Comparison of ENCODE assay signal across 8 cellular contexts in the genomic region with DNA sequence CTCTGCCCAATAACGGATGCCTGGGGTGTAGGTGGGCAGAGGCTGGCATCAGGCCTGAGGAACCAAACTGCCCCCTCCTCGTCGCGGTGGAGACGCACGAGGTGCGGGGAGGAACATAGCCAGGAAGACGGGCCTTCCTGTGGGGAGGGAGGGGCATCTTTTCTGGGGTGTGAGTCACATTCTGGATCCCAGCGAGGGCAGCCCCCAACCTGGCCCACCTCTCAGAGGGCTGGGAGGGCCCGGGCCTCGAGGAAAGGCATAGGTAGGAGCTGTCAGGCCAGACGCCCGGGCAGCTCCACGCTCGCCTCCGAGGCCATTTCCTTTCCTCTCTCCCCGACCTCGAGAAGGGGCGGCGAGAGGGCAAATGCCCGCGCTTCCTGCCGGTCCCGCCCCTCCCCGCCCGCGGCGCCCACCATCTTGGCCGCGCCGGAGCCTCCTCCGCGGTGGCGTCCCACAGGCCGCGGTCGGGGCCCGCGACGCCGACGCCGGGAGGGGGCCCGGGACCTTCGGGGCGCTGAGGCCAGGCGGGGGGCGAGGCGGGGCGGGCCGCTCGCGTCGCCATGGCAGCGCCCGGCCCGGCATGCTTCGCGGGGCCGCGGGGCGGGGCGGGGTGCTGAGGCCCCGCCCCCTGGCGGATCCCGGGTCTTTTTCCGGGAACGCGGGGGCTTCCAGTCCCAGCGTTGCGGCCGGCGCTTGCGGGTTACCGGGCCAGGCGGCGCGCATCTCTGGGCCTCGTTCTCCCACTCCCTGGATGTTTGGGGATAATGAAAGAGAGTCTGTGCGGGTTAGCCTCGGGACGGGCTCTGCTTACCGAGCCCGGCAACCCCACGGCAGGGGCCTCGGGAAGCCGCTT. TPM values are rescaled to one million over a fixed set of nuclear protein-coding genes. Genes with fewer than 3 reads are reported as not detected.
DNase-seq lines count a peak whose midpoint lies in the region; ATAC-seq and TF ChIP-seq lines count a peak whose summit lies in the region.

No MANE protein-coding gene starts in this region.

- H3K4me1 ChIP-seq in CD8-positive, alpha-beta memory T cell (ENCODE audit: insufficient read depth, low read length), result peaks cover 54% of the 10 kb centered on the region
- H3K4me1 ChIP-seq in adipocyte (ENCODE audit: control insufficient read depth, insufficient read depth, low read length), result peaks cover 65% of the 10 kb centered on the region
- H3K4me1 ChIP-seq in left ventricle myocardium inferior, result peaks cover 91% of the 10 kb centered on the region

- peak overlapping the region; percentile 97 to 100 (median 99) for H3K27ac Mint-ChIP-seq in CD8-positive, alpha-beta memory T cell
- peak overlapping the region; percentile 96 for H3K27ac Mint-ChIP-seq in progenitor cell of endocrine pancreas

- TF ChIP-seq CTCF in left ventricle myocardium inferior (IDR thresholded peaks at IDR 0.05; ENCODE audit: borderline replicate concordance), result no peak
- no peak for TF ChIP-seq CTCF in progenitor cell of endocrine pancreas (IDR thresholded peaks at IDR 0.05; ENCODE audit: unreplicated experiment)

- H3K9ac ChIP-seq in adipocyte (ENCODE audit: low read length), result peak overlapping the region; percentile 95

- intact Hi-C loops in left ventricle myocardium inferior (cut with micrococcal nuclease), result loop anchor here (10.0 kb wide), 1 partner anchor 90 kb away; no protein-coding TSS in a partner anchor

- H3K36me3 Mint-ChIP-seq in CD8-positive, alpha-beta memory T cell, result peaks cover 0 to 3% (median 0%) of the 10 kb centered on the region in 3 donors
- no peaks in the 10 kb centered on the region for H3K36me3 Mint-ChIP-seq in progenitor cell of endocrine pancreas (ENCODE audit: insufficient read depth)

- no peaks in the 10 kb centered on the region for H3K36me3 ChIP-seq in CD8-positive, alpha-beta memory T cell (ENCODE audit: insufficient read depth, low read length)
- H3K36me3 ChIP-seq in adipocyte (ENCODE audit: control insufficient read depth, insufficient read depth, low read length, severe bottlenecking) (no peaks in the 10 kb centered on the region), left ventricle myocardium inferior (no peaks in the 10 kb centered on the region)

- H3K27me3 ChIP-seq in CD8-positive, alpha-beta memory T cell (ENCODE audit: insufficient read depth, low read length, poor library complexity, severe bottlenecking), result no peaks in the 10 kb centered on the region
- H3K27me3 ChIP-seq in adipocyte (replicated peaks; ENCODE audit: control insufficient read depth, insufficient read depth, low read length), result no peaks in the 10 kb centered on the region
- H3K27me3 ChIP-seq in left ventricle myocardium inferior (ENCODE audit: low read depth), result no peaks in the 10 kb centered on the region

- peak overlapping the region; percentile 86 to 94 (median 89) for H3K4me3 Mint-ChIP-seq in CD8-positive, alpha-beta memory T cell
- H3K4me3 Mint-ChIP-seq in progenitor cell of endocrine pancreas (ENCODE audit: low read depth), result peak overlapping the region; percentile 76

- POLR2A ChIA-PET in CD8-positive, alpha-beta memory T cell (lab: Charles Lee), result interaction anchor here (0.5 to 1.2 kb wide), 3 partner anchors 11 to 339 kb away, joined by 3 to 4 read pairs (median 3); no protein-coding TSS in a partner anchor

- peak overlapping the region; percentile 91 for H3K27ac ChIP-seq in CD8-positive, alpha-beta memory T cell (ENCODE audit: low read depth, low read length)
- H3K27ac ChIP-seq in left ventricle myocardium inferior (replicated peaks), result peak overlapping the region; percentile 96

- DNase-seq in CD8-positive, alpha-beta memory T cell, result peak; percentile 67 to 82 (median 73)
- DNase-seq in KG1 (lab: John Stamatoyannopoulos, UW) (peak; percentile 20), T follicular helper cell (ENCODE audit: low read depth) (peak; percentile 56), adipocyte (ENCODE audit: low read depth) (peak; percentile 90), left ventricle myocardium inferior (peak; percentile 76), progenitor cell of endocrine pancreas (ENCODE audit: low spot score, unreplicated experiment) (peak; percentile 46), ureter (ENCODE audit: low spot score) (peak; percentile 81)

- H3K4me1 Mint-ChIP-seq in CD8-positive, alpha-beta memory T cell, result peaks cover 43 to 76% (median 68%) of the 10 kb centered on the region in 3 donors
- peaks cover 70% of the 10 kb centered on the region for H3K4me1 Mint-ChIP-seq in progenitor cell of endocrine pancreas (ENCODE audit: low read depth)

- H3K9me3 Mint-ChIP-seq in CD8-positive, alpha-beta memory T cell, result no peaks in the 10 kb centered on the region
- no peaks in the 10 kb centered on the region for H3K9me3 Mint-ChIP-seq in progenitor cell of endocrine pancreas (ENCODE audit: low read depth)

- H3K4me3 ChIP-seq in CD8-positive, alpha-beta memory T cell (ENCODE audit: low read length), result peak overlapping the region; percentile 93
- H3K4me3 ChIP-seq in adipocyte (ENCODE audit: low read length) (peak overlapping the region; percentile 87), left ventricle myocardium inferior (peak overlapping the region; percentile 73)

- H3K9me3 ChIP-seq in CD8-positive, alpha-beta memory T cell (ENCODE audit: low read length), result no peaks in the 10 kb centered on the region
- no peaks in the 10 kb centered on the region for H3K9me3 ChIP-seq in adipocyte (ENCODE audit: control insufficient read depth, low read length)
- H3K9me3 ChIP-seq in left ventricle myocardium inferior (replicated peaks), result no peaks in the 10 kb centered on the region

- peaks cover 0 to 2% of the 10 kb centered on the region in 2 donors for H3K27me3 Mint-ChIP-seq in CD8-positive, alpha-beta memory T cell
- no peaks in the 10 kb centered on the region for H3K27me3 Mint-ChIP-seq in progenitor cell of endocrine pancreas

- CTCF ChIA-PET in CD8-positive, alpha-beta memory T cell (lab: Charles Lee), result interaction anchor here (1.3 to 2.9 kb wide), 4 partner anchors 12 to 59 kb away, joined by 3 to 16 read pairs (median 7); no protein-coding TSS in a partner anchor

- peak; percentile 50 for ATAC-seq in GM21360 (IDR thresholded peaks at IDR 0.05; ENCODE audit: unreplicated experiment)

RNA-seq across cellular contexts. Expression of a gene that starts 13.2 kb away (rescaled TPM):
- total RNA-seq in CD8-positive, alpha-beta memory T cell, result 10 to 100 TPM; 19.7 to 20.2 TPM
- polyA plus RNA-seq in CD8-positive, alpha-beta memory T cell, result 5.6 TPM
- total RNA-seq in left ventricle myocardium inferior (22.5 TPM), progenitor cell of endocrine pancreas (69.0 and 75.0 TPM in 2 replicates), ureter (117 TPM)

Comparison
In these comparisons a context has a peak if more than half of its experiments do, and no peak if none do; other contexts are left out.
1. Peak in every context shown above with its lines: DNase-seq, ATAC-seq, H3K4me3 ChIP-seq and H3K27ac ChIP-seq.
2. DNase-seq: peak in every context shown above with its lines; median percentile 90 in adipocyte; 81 in ureter; 76 in left ventricle myocardium inferior; 73 in CD8-positive, alpha-beta memory T cell; 56 in T follicular helper cell; 46 in progenitor cell of endocrine pancreas; 20 in KG1.